Comparison of ENCODE assay signal across 12 cellular contexts in genomic region chrX:154731881-154732280, GRCh38. TPM values are rescaled to one million over a fixed set of nuclear protein-coding genes. Genes with fewer than 3 reads are reported as not detected.
DNase-seq lines count a peak whose midpoint lies in the region; ATAC-seq and TF ChIP-seq lines count a peak whose summit lies in the region.
"Had no signal": no experiment of that assay in that cellular context is flagged by ENCODE, and none has a peak within 500 bp of the region (broad histone marks: within the 10 kb centered on the region; RNA-seq: fewer than 3 reads in every experiment).

No MANE protein-coding gene starts in this region.

- H2AFZ ChIP-seq in DND-41 (ENCODE audit: low read depth, low read length) (no peak overlapping the region), osteoblast (ENCODE audit: low read length) (no peak overlapping the region)

- intact Hi-C loops in Panc1 (cut with micrococcal nuclease; ENCODE audit: unreplicated experiment) (no loop called here), Calu3 (cut with micrococcal nuclease; ENCODE audit: unreplicated experiment) (no loop called here)

- H3K27me3 ChIP-seq in DND-41 (ENCODE audit: insufficient read depth, low read length, poor library complexity) (no peaks in the 10 kb centered on the region), Panc1 (ENCODE audit: control insufficient read depth, insufficient read depth, low read length) (no peaks in the 10 kb centered on the region), osteoblast (ENCODE audit: insufficient read depth, low read length) (no peaks in the 10 kb centered on the region)
- H3K27me3 ChIP-seq in effector memory CD4-positive, alpha-beta T cell (replicated peaks; ENCODE audit: control insufficient read depth, insufficient read depth, low read length, poor library complexity, severe bottlenecking): no peaks in the 10 kb centered on the region

- H3K27me3 Mint-ChIP-seq in Calu3 (ENCODE audit: unreplicated experiment): peaks cover 38% of the 10 kb centered on the region

- H3K9me3 ChIP-seq in DND-41 (ENCODE audit: insufficient read depth, low read length, severe bottlenecking) (no peaks in the 10 kb centered on the region), Panc1 (ENCODE audit: control insufficient read depth, insufficient read depth, low read depth, low read length) (no peaks in the 10 kb centered on the region), osteoblast (ENCODE audit: low read depth, low read length) (no peaks in the 10 kb centered on the region)
- H3K9me3 ChIP-seq in effector memory CD4-positive, alpha-beta T cell (ENCODE audit: control insufficient read depth, low read length): no peaks in the 10 kb centered on the region

- POLR2A ChIA-PET in Panc1 (lab: Charles Lee): interaction anchor here (1.2 kb wide), 1 partner anchor 19 kb away, joined by 4 read pairs; the partner anchor contains the start of gene GAB3

- ATAC-seq in DND-41 (ENCODE audit: insufficient read depth, low read depth) (no peak), Panc1 (peak; percentile 30; the same call in 1 of the 2 replicates), GM21528 (IDR thresholded peaks at IDR 0.05; ENCODE audit: low FRiP score, unreplicated experiment) (no peak)

- BruUV-seq in Panc1 (replicated peaks; lab: Mats Ljungman, UMichigan) (no TSS peak), Calu3 (replicated peaks; lab: Mats Ljungman, UMichigan) (no TSS peak)

- H3K27ac ChIP-seq in DND-41 (ENCODE audit: low read length): peak overlapping the region; percentile 46
- peak overlapping the region; percentile 89 for H3K27ac ChIP-seq in Panc1 (ENCODE audit: low read length)
- H3K27ac ChIP-seq in effector memory CD4-positive, alpha-beta T cell (ENCODE audit: insufficient read depth, low read length, poor library complexity, severe bottlenecking): peak overlapping the region; percentile 45
- peak overlapping the region; percentile 73 for H3K27ac ChIP-seq in osteoblast (ENCODE audit: low read depth, low read length)
- H3K27ac ChIP-seq: VCaP had no signal

- peaks cover 89% of the 10 kb centered on the region for H3K79me2 ChIP-seq in DND-41 (ENCODE audit: insufficient read depth, low read length)
- no peaks in the 10 kb centered on the region for H3K79me2 ChIP-seq in osteoblast (ENCODE audit: insufficient read depth, low read length)

- in situ Hi-C loops in Panc1 (cut with HindIII; ENCODE audit: low pct_unique_long_range_greater_than_20kb, low sequenced_read_pairs): no loop called here

- CTCF ChIA-PET in Panc1 (lab: Charles Lee): interaction anchor here (0.8 kb wide), 1 partner anchor 17 kb away, joined by 5 read pairs; no protein-coding TSS in a partner anchor
- CTCF ChIA-PET in Calu3 (lab: Charles Lee): interaction anchor here (3.3 kb wide), 1 partner anchor 17 kb away, joined by 11 read pairs; no protein-coding TSS in a partner anchor

- H3K36me3 Mint-ChIP-seq in Calu3 (ENCODE audit: insufficient read depth, unreplicated experiment): no peaks in the 10 kb centered on the region

- H4K20me1 ChIP-seq in DND-41 (ENCODE audit: insufficient read depth, low read length): no peaks in the 10 kb centered on the region
- no peaks in the 10 kb centered on the region for H4K20me1 ChIP-seq in osteoblast (ENCODE audit: insufficient read depth, low read length)

- no peaks in the 10 kb centered on the region for H3K9me3 Mint-ChIP-seq in Calu3 (ENCODE audit: low read depth, unreplicated experiment)

- no peak overlapping the region for H3K4me2 ChIP-seq in DND-41 (ENCODE audit: insufficient read depth, low read length)
- no peak overlapping the region for H3K4me2 ChIP-seq in osteoblast (ENCODE audit: insufficient read depth, low read length)

- H3K27ac Mint-ChIP-seq in Calu3 (ENCODE audit: unreplicated experiment): no peak overlapping the region

- H3K4me3 Mint-ChIP-seq in Calu3 (ENCODE audit: low read depth, unreplicated experiment): no peak overlapping the region
- H3K4me3 Mint-ChIP-seq: nephron had no signal

- TF ChIP-seq CTCF in DND-41 (IDR thresholded peaks at IDR 0.05; ENCODE audit: borderline replicate concordance, extremely low read depth, low read length, poor library complexity, severe bottlenecking) (no peak), Panc1 (IDR thresholded peaks at IDR 0.05) (no peak), osteoblast (IDR thresholded peaks at IDR 0.05; ENCODE audit: extremely low read depth, low read depth, low read length) (no peak), Calu3 (IDR thresholded peaks at IDR 0.05; ENCODE audit: unreplicated experiment) (no peak)

- H3K36me3 ChIP-seq in DND-41 (ENCODE audit: insufficient read depth, low read length) (peaks cover 9% of the 10 kb centered on the region), Panc1 (ENCODE audit: control insufficient read depth, insufficient read depth, low read length) (no peaks in the 10 kb centered on the region), osteoblast (ENCODE audit: insufficient read depth, low read length) (no peaks in the 10 kb centered on the region)
- no peaks in the 10 kb centered on the region for H3K36me3 ChIP-seq in effector memory CD4-positive, alpha-beta T cell (ENCODE audit: control insufficient read depth, insufficient read depth, low read length)

- H3K4me1 ChIP-seq in DND-41 (ENCODE audit: insufficient read depth, low read length) (peaks cover 85% of the 10 kb centered on the region), Panc1 (ENCODE audit: control insufficient read depth, insufficient read depth, low read length) (peaks cover 95% of the 10 kb centered on the region), osteoblast (ENCODE audit: insufficient read depth, low read length) (peaks cover 79% of the 10 kb centered on the region)
- peaks cover 27% of the 10 kb centered on the region for H3K4me1 ChIP-seq in effector memory CD4-positive, alpha-beta T cell (ENCODE audit: control insufficient read depth, insufficient read depth, low read length, poor library complexity, severe bottlenecking)

- peaks cover 18% of the 10 kb centered on the region for H3K4me1 Mint-ChIP-seq in Calu3 (ENCODE audit: low read depth, unreplicated experiment)

- DNase-seq in DND-41 (no peak), Panc1 (ENCODE audit: low read depth, low spot score) (no peak), osteoblast (ENCODE audit: insufficient read length, low spot score, missing footprints) (no peak), cerebellum (ENCODE audit: low spot score) (no peak), 8988T (no peak), Calu3 (no peak)
- DNase-seq in effector memory CD4-positive, alpha-beta T cell: peak in 2 of 3 donors; percentile 10 to 16
- DNase-seq: NCI-H187, OCI-M1 had no signal

- H3K9ac ChIP-seq in DND-41 (ENCODE audit: low read depth, low read length): no peak overlapping the region

- no peak overlapping the region for H3K4me3 ChIP-seq in DND-41 (ENCODE audit: low read depth in 1 of 2, low read length in 2 of 2)
- 0 out of 4 replicates have a peak overlapping the region, but pooled peaks of 1 of the 2 experiments have one; percentile 15 for H3K4me3 ChIP-seq in Panc1 (ENCODE audit: low read depth in 2 of 2, low read length in 2 of 2)
- no peak overlapping the region for H3K4me3 ChIP-seq in effector memory CD4-positive, alpha-beta T cell (ENCODE audit: insufficient read depth, low read depth, low read length, poor library complexity, severe bottlenecking)
- no peak overlapping the region for H3K4me3 ChIP-seq in osteoblast (ENCODE audit: insufficient read depth, low read length)

RNA-seq across cellular contexts. Expression of gene GAB3, which starts 19.0 kb away (rescaled TPM):
- total RNA-seq in Panc1 (2021; ENCODE audit: unreplicated experiment) (8.2 TPM), osteoblast (3.2 and 6.9 TPM in 2 replicates), cerebellum (2.1 TPM), Calu3 (2022) (not detected in 2 replicates)
- polyA plus RNA-seq in Panc1 (2012; ENCODE audit: insufficient read length): 2.9 TPM

RNA-seq across cellular contexts. Expression of gene DKC1, which starts 30.8 kb away (rescaled TPM):
- total RNA-seq in Panc1 (2021; ENCODE audit: unreplicated experiment): 179 TPM
- 131 TPM for polyA plus RNA-seq in Panc1 (2012; ENCODE audit: insufficient read length)
- 30.8 and 31.8 TPM in 2 replicates for total RNA-seq in osteoblast
- total RNA-seq in cerebellum: 23.0 TPM
- 112 and 120 TPM in 2 replicates for total RNA-seq in Calu3 (2022)

Comparison
In these comparisons a context has a peak if more than half of its experiments do, and no peak if none do; other contexts are left out.
1. DNase-seq: peak in effector memory CD4-positive, alpha-beta T cell (2 of 3); none in DND-41 (single experiment), Panc1 (single experiment), osteoblast (single experiment), cerebellum (single experiment), 8988T (single experiment) and Calu3 (single experiment).
2. Peak in every context shown above with its lines, with median percentiles within 50 percentile points of each other: H3K27ac ChIP-seq.